Comparison of ENCODE assay signal across 9 cellular contexts in genomic region chr10:24209946-24210491, GRCh38. TPM values are rescaled to one million over a fixed set of nuclear protein-coding genes. Genes with fewer than 3 reads are reported as not detected.
DNase-seq lines count a peak whose midpoint lies in the region; ATAC-seq, FAIRE-seq and TF ChIP-seq lines count a peak whose summit lies in the region.
"Had no signal": no experiment of that assay in that cellular context is flagged by ENCODE, and none has a peak within 500 bp of the region (broad histone marks: within the 10 kb centered on the region; RNA-seq: fewer than 3 reads in every experiment).

No MANE protein-coding gene starts in this region.

- FAIRE-seq in astrocyte (lab: Jason Lieb, UNC): no peak
- FAIRE-seq: TTC549 had no signal

- no peaks in the 10 kb centered on the region for H3K27me3 Mint-ChIP-seq in astrocyte (ENCODE audit: low read depth, unreplicated experiment)
- H3K27me3 Mint-ChIP-seq in stimulated activated naive B cell treated with anti-CD40 and anti-IgM and Interleukin-4, amounts not matched to agents 10 μg/mL and 1 μg/mL and 100 μg/mL, for 72 hours: peaks cover 36 to 43% of the 10 kb centered on the region in 2 donors

- H3K4me2 ChIP-seq in astrocyte (ENCODE audit: low read length): peak overlapping the region; percentile 92

- peak overlapping the region; percentile 87 for H3K27ac Mint-ChIP-seq in astrocyte (ENCODE audit: unreplicated experiment)
- no peak overlapping the region for H3K27ac Mint-ChIP-seq in stimulated activated naive B cell treated with anti-CD40 and anti-IgM and Interleukin-4, amounts not matched to agents 10 μg/mL and 1 μg/mL and 100 μg/mL, for 72 hours

- H2AFZ ChIP-seq in astrocyte (ENCODE audit: low read depth, low read length): no peak overlapping the region

- peaks cover 8% of the 10 kb centered on the region for H4K20me1 ChIP-seq in astrocyte (ENCODE audit: insufficient read depth, low read length)

- H3K27ac ChIP-seq in astrocyte (ENCODE audit: low read depth, low read length): peak overlapping the region; percentile 70

- H3K36me3 Mint-ChIP-seq in astrocyte (ENCODE audit: low read depth, unreplicated experiment): no peaks in the 10 kb centered on the region
- H3K36me3 Mint-ChIP-seq in stimulated activated naive B cell treated with anti-CD40 and anti-IgM and Interleukin-4, amounts not matched to agents 10 μg/mL and 1 μg/mL and 100 μg/mL, for 72 hours: no peaks in the 10 kb centered on the region

- H3K36me3 ChIP-seq in GM06990 (ENCODE audit: control insufficient read depth, insufficient read depth, low read length) (no peaks in the 10 kb centered on the region), astrocyte (ENCODE audit: insufficient read depth, low read length) (no peaks in the 10 kb centered on the region)

- intact Hi-C loops in left colon (cut with DNase I, micrococcal nuclease): no loop called here

- H3K4me1 Mint-ChIP-seq in astrocyte (ENCODE audit: low read depth, unreplicated experiment): peaks cover 18% of the 10 kb centered on the region
- peaks cover 10 to 21% of the 10 kb centered on the region in 2 donors for H3K4me1 Mint-ChIP-seq in stimulated activated naive B cell treated with anti-CD40 and anti-IgM and Interleukin-4, amounts not matched to agents 10 μg/mL and 1 μg/mL and 100 μg/mL, for 72 hours

- H3K9me3 Mint-ChIP-seq in astrocyte (ENCODE audit: unreplicated experiment): no peaks in the 10 kb centered on the region
- H3K9me3 Mint-ChIP-seq in stimulated activated naive B cell treated with anti-CD40 and anti-IgM and Interleukin-4, amounts not matched to agents 10 μg/mL and 1 μg/mL and 100 μg/mL, for 72 hours: peaks cover 0 to 2% of the 10 kb centered on the region in 2 donors

- H3K4me3 Mint-ChIP-seq in astrocyte (ENCODE audit: unreplicated experiment): peak overlapping the region; percentile 89
- no peak overlapping the region for H3K4me3 Mint-ChIP-seq in stimulated activated naive B cell treated with anti-CD40 and anti-IgM and Interleukin-4, amounts not matched to agents 10 μg/mL and 1 μg/mL and 100 μg/mL, for 72 hours

- H3K9me3 ChIP-seq in astrocyte (ENCODE audit: insufficient read depth, low read depth, low read length): no peaks in the 10 kb centered on the region

- H3K4me3 ChIP-seq in GM06990 (replicated peaks; ENCODE audit: low read depth, low read length): peak overlapping the region; percentile 64
- peak overlapping the region; percentile 64 for H3K4me3 ChIP-seq in astrocyte (ENCODE audit: insufficient read depth, low read depth, low read length)

- no peaks in the 10 kb centered on the region for H3K27me3 ChIP-seq in GM06990 (replicated peaks; ENCODE audit: control insufficient read depth, insufficient read depth, low read length)
- H3K27me3 ChIP-seq in astrocyte (ENCODE audit: insufficient read depth, low read length): no peaks in the 10 kb centered on the region

- H3K9ac ChIP-seq in astrocyte (ENCODE audit: low read length): peak overlapping the region; percentile 86

- DNase-seq in GM06990 (ENCODE audit: extremely low read depth, insufficient read length) (peak; percentile 61), HPDE6-E6E7 (ENCODE audit: extremely low spot score) (peak; percentile 27), astrocyte (ENCODE audit: low read depth) (peak; percentile 84), left colon (no peak), NCI-H510A treated with DMSO at 0.1 percent for 48 hours (lab: John Stamatoyannopoulos, UW) (no peak), COR-L47 (lab: John Stamatoyannopoulos, UW) (no peak)
- peak; percentile 41 for DNase-seq in stimulated activated naive B cell treated with anti-CD40 and anti-IgM and Interleukin-4, amounts not matched to agents 10 μg/mL and 1 μg/mL and 100 μg/mL, for 72 hours

- TF ChIP-seq CTCF in GM06990 (IDR thresholded peaks at IDR 0.05; ENCODE audit: insufficient read depth, low read length, poor library complexity, severe bottlenecking) (no peak), astrocyte (IDR thresholded peaks at IDR 0.05; ENCODE audit: insufficient read depth, low read depth, low read length) (no peak)

- ATAC-seq in GM21526 (IDR thresholded peaks at IDR 0.05; ENCODE audit: low FRiP score, unreplicated experiment): peak; percentile 79
- peak; percentile 7 for ATAC-seq in left colon
- ATAC-seq in stimulated activated naive B cell treated with anti-CD40 and anti-IgM and Interleukin-4, amounts not matched to agents 10 μg/mL and 1 μg/mL and 100 μg/mL, for 72 hours (replicated peaks): peak; percentile 84 to 85

- peaks cover 14% of the 10 kb centered on the region for H3K4me1 ChIP-seq in astrocyte (ENCODE audit: insufficient read depth, low read length)

- peaks cover 20% of the 10 kb centered on the region for H3K79me2 ChIP-seq in astrocyte (ENCODE audit: insufficient read depth, low read length)

RNA-seq across cellular contexts. Expression of gene KIAA1217, which starts 1.1 kb away (rescaled TPM):
- total RNA-seq in astrocyte (31.8 and 43.5 TPM in 2 replicates), left colon (10 to 100 TPM; 69.2 to 78.4 TPM)

Comparison
In these comparisons a context has a peak if more than half of its experiments do, and no peak if none do; other contexts are left out.
1. DNase-seq: peak in GM06990 (single experiment), HPDE6-E6E7 (single experiment), astrocyte (single experiment) and stimulated activated naive B cell treated with anti-CD40 and anti-IgM and Interleukin-4, amounts not matched to agents 10 μg/mL and 1 μg/mL and 100 μg/mL, for 72 hours (single experiment); none in left colon (0 of 2), NCI-H510A treated with DMSO at 0.1 percent for 48 hours (single experiment) and COR-L47 (single experiment).
2. ATAC-seq: peak in every context shown above with its lines; median percentile 84 in stimulated activated naive B cell treated with anti-CD40 and anti-IgM and Interleukin-4, amounts not matched to agents 10 μg/mL and 1 μg/mL and 100 μg/mL, for 72 hours; 79 in GM21526; 7 in left colon.